ENCODE assay signal across 16 cellular contexts in genomic region chr1:64984737-64985136, GRCh38.
"Had no signal": no experiment of that assay in that cellular context is flagged by ENCODE, and none has a peak within 500 bp of the region (broad histone marks: within the 10 kb centered on the region; RNA-seq: fewer than 3 reads in every experiment).

No MANE protein-coding gene starts in this region.

- H3K27ac ChIP-seq: colonic mucosa, foreskin keratinocyte, heart right ventricle, right atrium auricular region, sigmoid colon had no signal

- H3K4me1 ChIP-seq: colonic mucosa had no signal

- H3K9me3 ChIP-seq: colonic mucosa, heart right ventricle, right atrium auricular region, sigmoid colon had no signal

- H3K4me3 ChIP-seq: colonic mucosa, heart right ventricle, right atrium auricular region, sigmoid colon had no signal

- DNase-seq: colonic mucosa; dermis blood vessel endothelial cell; endodermal cell; erythroblast; foreskin keratinocyte; heart right ventricle; hypothalamus; kidney glomerular epithelial cell; naive B cell; nephron progenitor cell; sigmoid colon; small intestine; stimulated activated CD4-positive, alpha-beta T cell treated with anti-CD3 and anti-CD28 coated beads, Interleukin-12 subunit alpha, Interleukin-12 subunit beta, amount 100 ng/mL, for 4 hours; stimulated activated naive CD4-positive, alpha-beta T cell treated with Interleukin-2 at 50 U/mL for 16 hours had no signal

- H3K27me3 ChIP-seq: colonic mucosa, foreskin keratinocyte, heart right ventricle, right atrium auricular region, sigmoid colon had no signal

- ATAC-seq: foreskin keratinocyte, heart right ventricle, left lobe of liver had no signal

- H3K36me3 ChIP-seq: colonic mucosa, right atrium auricular region had no signal
